Comparison of ENCODE assay signal across 17 cellular contexts in the genomic region with DNA sequence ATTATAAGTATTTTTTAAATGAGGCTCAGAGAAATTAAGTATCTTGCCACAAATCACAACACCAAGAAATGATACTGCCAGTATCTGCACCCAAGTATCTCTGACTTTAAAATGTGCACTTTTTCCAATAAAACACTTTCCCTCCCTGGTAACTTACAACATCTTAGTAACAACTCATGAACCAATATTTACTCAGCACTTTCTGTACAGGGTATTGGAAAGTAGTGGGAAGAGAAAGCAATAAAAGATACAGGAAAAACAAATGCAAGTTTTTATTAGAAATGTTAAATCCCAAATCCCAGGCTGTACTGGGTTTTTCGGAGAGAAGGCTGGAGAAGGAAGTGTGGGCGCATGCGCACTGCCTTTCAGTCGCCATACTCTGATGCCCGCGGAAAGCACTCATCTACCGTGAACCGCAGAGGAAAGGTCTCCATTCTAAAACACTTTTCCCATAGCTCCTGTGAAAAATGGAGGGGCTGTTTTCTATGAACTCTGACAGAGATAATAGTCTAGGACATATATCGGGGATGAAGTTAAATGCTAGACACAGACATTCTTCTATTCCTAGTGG. TPM values are rescaled to one million over a fixed set of nuclear protein-coding genes. Genes with fewer than 3 reads are reported as not detected.
A peak's percentile ranks its signal among the peaks of the same experiment; 100 is the strongest.
DNase-seq lines count a peak whose midpoint lies in the region; ATAC-seq and TF ChIP-seq lines count a peak whose summit lies in the region.
"Had no signal": no experiment of that assay in that cellular context is flagged by ENCODE, and none has a peak within 500 bp of the region (broad histone marks: within the 10 kb centered on the region; RNA-seq: fewer than 3 reads in every experiment).

No MANE protein-coding gene starts in this region.

- CTCF ChIA-PET in HEK293 (lab: Yijun Ruan, JAX), result no interaction called here
- CTCF ChIA-PET in T-cell (lab: Charles Lee), result no interaction called here

- no peaks in the 10 kb centered on the region for H3K9me3 ChIP-seq in HEK293 (ENCODE audit: control insufficient read depth, insufficient read depth, low read depth, low read length)

- H3K9me3 Mint-ChIP-seq in nephron (no peaks in the 10 kb centered on the region), T-cell (peaks cover 0 to 2% (median 0%) of the 10 kb centered on the region in 3 donors)

- DNase-seq in Caki2 (ENCODE audit: low read depth) (peak; percentile 11), epithelial cell of proximal tubule (ENCODE audit: low read depth) (peak; percentile 37), NCI-H2171 treated with DMSO at 0.1 percent for 48 hours (lab: John Stamatoyannopoulos, UW) (no peak), T-cell (no peak)
- DNase-seq: CD8-positive, alpha-beta memory T cell; HCEC 1CT; KBM-7; NCI-H1092 treated with DMSO at 0.1 percent for 48 hours; NCI-H1694; NCI-H446 treated with DMSO at 0.1 percent for 48 hours; NCI-H82 had no signal

- H3K27ac Mint-ChIP-seq in nephron (peak overlapping the region; percentile 35 to 54 (median 42)), T-cell (no peak overlapping the region)

- peaks cover 23% of the 10 kb centered on the region for H3K4me1 Mint-ChIP-seq in nephron
- no peaks in the 10 kb centered on the region for H3K4me1 Mint-ChIP-seq in T-cell
- H3K4me1 Mint-ChIP-seq: CD8-positive, alpha-beta memory T cell had no signal

- H3K27ac ChIP-seq in HEK293 (ENCODE audit: extremely low read depth, low read depth, low read length), result no peak overlapping the region
- H3K27ac ChIP-seq: HL-60 had no signal

- H3K36me3 Mint-ChIP-seq in nephron (ENCODE audit: low read depth) (no peaks in the 10 kb centered on the region), T-cell (no peaks in the 10 kb centered on the region)
- H3K36me3 Mint-ChIP-seq: CD8-positive, alpha-beta memory T cell had no signal

- POLR2A ChIA-PET in HEK293 (lab: Yijun Ruan, JAX) (no interaction called here), T-cell (lab: Charles Lee) (no interaction called here)

- no peak overlapping the region for H3K4me3 ChIP-seq in HEK293 (ENCODE audit: low read depth, low read length)
- H3K4me3 ChIP-seq in epithelial cell of proximal tubule (ENCODE audit: low read depth, low read length), result peak overlapping the region; percentile 58

- ATAC-seq in T-cell (replicated peaks in 1 of 4), result no peak
- ATAC-seq in HG02678 (IDR thresholded peaks at IDR 0.05; ENCODE audit: unreplicated experiment), result no peak
- no peak for ATAC-seq in GM19397 (IDR thresholded peaks at IDR 0.05; ENCODE audit: unreplicated experiment)

- H3K27me3 Mint-ChIP-seq in nephron (ENCODE audit: low read depth) (peaks cover 13% of the 10 kb centered on the region), T-cell (no peaks in the 10 kb centered on the region)

- H3K36me3 ChIP-seq in HEK293 (ENCODE audit: control insufficient read depth in 2 of 2, insufficient read depth in 1 of 2, low read length in 2 of 2), result no peaks in the 10 kb centered on the region

- H3K4me3 Mint-ChIP-seq in nephron, result peak overlapping the region in 1 of 3 experiments; percentile 37
- no peak overlapping the region for H3K4me3 Mint-ChIP-seq in T-cell
- H3K4me3 Mint-ChIP-seq: CD8-positive, alpha-beta memory T cell had no signal

- peaks cover 48% of the 10 kb centered on the region for H3K4me1 ChIP-seq in HEK293 (ENCODE audit: control insufficient read depth, insufficient read depth, low read length)

- TF ChIP-seq CTCF in HEK293 (tag by site-specific recombination; IDR thresholded peaks at IDR 0.05) (no peak), epithelial cell of proximal tubule (conservative IDR thresholded peaks at IDR 0.05; ENCODE audit: low read depth, low read length) (no peak), nephron (IDR thresholded peaks at IDR 0.05; ENCODE audit: unreplicated experiment in 3 of 3) (no peak)

- in situ Hi-C loops in Caki2 (cut with HindIII; ENCODE audit: low pct_unique_long_range_greater_than_20kb, low sequenced_read_pairs), result no loop called here

TF ChIP-seq in HEK293, 187 proteins besides CTCF, POLR2A, EP300 and RAD21:
- no peak for TF ChIP-seq ZNF2 (tag by site-specific recombination; IDR thresholded peaks at IDR 0.05)
- TF ChIP-seq PRDM1 (tag by site-specific recombination; IDR thresholded peaks at IDR 0.05), result peak; percentile 80
- TF ChIP-seq, protein P1, sequence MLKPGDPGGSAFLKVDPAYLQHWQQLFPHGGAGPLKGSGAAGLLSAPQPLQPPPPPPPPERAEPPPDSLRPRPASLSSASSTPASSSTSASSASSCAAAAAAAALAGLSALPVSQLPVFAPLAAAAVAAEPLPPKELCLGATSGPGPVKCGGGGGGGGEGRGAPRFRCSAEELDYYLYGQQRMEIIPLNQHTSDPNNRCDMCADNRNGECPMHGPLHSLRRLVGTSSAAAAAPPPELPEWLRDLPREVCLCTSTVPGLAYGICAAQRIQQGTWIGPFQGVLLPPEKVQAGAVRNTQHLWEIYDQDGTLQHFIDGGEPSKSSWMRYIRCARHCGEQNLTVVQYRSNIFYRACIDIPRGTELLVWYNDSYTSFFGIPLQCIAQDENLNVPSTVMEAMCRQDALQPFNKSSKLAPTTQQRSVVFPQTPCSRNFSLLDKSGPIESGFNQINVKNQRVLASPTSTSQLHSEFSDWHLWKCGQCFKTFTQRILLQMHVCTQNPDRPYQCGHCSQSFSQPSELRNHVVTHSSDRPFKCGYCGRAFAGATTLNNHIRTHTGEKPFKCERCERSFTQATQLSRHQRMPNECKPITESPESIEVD (tag by site-specific recombination; IDR thresholded peaks at IDR 0.05), result 0 out of 2 replicates have a peak, but pooled peaks have one; percentile 20
- TF ChIP-seq IKZF3 (tag by site-specific recombination; IDR thresholded peaks at IDR 0.05), result 0 out of 2 replicates have a peak, but pooled peaks have one; percentile 15

RNA-seq across cellular contexts. Expression of a gene that starts 52.1 kb away (rescaled TPM):
- 0.12 TPM in 1 of 2 replicates, not detected in the other for total RNA-seq in Caki2 (2014; rRNA removed; shearing (Covaris generic); ENCODE audit: low replicate concordance)
- 0.65 and 4.0 TPM in 2 replicates for total RNA-seq in epithelial cell of proximal tubule
- 1 to 10 TPM in 2 of 5 donors, under 1 TPM in 3; 0.58 to 1.6 (median 0.83) TPM for total RNA-seq in T-cell
- total RNA-seq: MCF 10A had no signal

Comparison
In these comparisons a context has a peak if more than half of its experiments do, and no peak if none do; other contexts are left out.
1. DNase-seq: peak in Caki2 (single experiment) and epithelial cell of proximal tubule (single experiment); none in NCI-H2171 treated with DMSO at 0.1 percent for 48 hours (single experiment) and T-cell (0 of 34).
2. H3K27ac Mint-ChIP-seq: peak in nephron (3 of 3); none in T-cell (0 of 2).